In genomic region chr7:43952028-43952427, GRCh38 we compare ENCODE assay signal across 32 cellular contexts. TPM values are rescaled to one million over a fixed set of nuclear protein-coding genes. Genes with fewer than 3 reads are reported as not detected.
"Had no signal": no experiment of that assay in that cellular context is flagged by ENCODE, and none has a peak within 500 bp of the region (broad histone marks: within the 10 kb centered on the region; RNA-seq: fewer than 3 reads in every experiment).

No MANE protein-coding gene starts in this region.

- H3K36me3 ChIP-seq: breast epithelium had no signal

- H3K4me1 ChIP-seq: adrenal gland, breast epithelium had no signal

- DNase-seq: activated CD4-positive, alpha-beta memory T cell treated with anti-CD3 and anti-CD28 coated beads for 36 hours; activated CD4-positive, alpha-beta T cell treated with anti-CD3 and anti-CD28 coated beads, Interleukin-2, amount 10 ng/mL, durations not matched to agents 7 days and 5 days; activated CD4-positive, CD25-positive, alpha-beta regulatory T cell; activated CD8-positive, alpha-beta memory T cell treated with anti-CD3 and anti-CD28 coated beads, Interleukin-2, amount 50 U/mL, for 4 hours; activated naive CD4-positive, alpha-beta T cell treated with anti-CD3 and anti-CD28 coated beads, Interleukin-2, amount 50 U/mL, for 16 hours; activated naive CD8-positive, alpha-beta T cell treated with anti-CD3 and anti-CD28 coated beads, Interleukin-2, amount 10 ng/mL, durations not matched to agents 7 days and 5 days; activated T-cell treated with anti-CD3 and anti-CD28 coated beads, Interleukin-2, amount 50 U/mL, for 1 hour; adrenal gland; aorta; caudate nucleus; Kasumi-1; KBM-7; NCI-H1048; NCI-H146; NCI-H187 treated with DMSO at 0.1 percent for 48 hours; NCI-H2081 treated with DMSO at 0.1 percent for 48 hours; NCI-H2171 treated with DMSO at 0.1 percent for 48 hours; NCI-H226; NCI-H526; NCI-H774; NK-92 treated with Interleukin-12 subunit alpha and Interleukin-12 subunit beta, amount 100 ng/mL, for 24 hours; OCI-M1; RPMI8226; T-cell; T-helper 2 cell; T1000 had no signal

- H3K4me3 ChIP-seq: adrenal gland, breast epithelium, SK-N-MC had no signal

- H3K27ac Mint-ChIP-seq: activated CD4-positive, alpha-beta memory T cell treated with anti-CD3 and anti-CD28 coated beads for 36 hours; activated CD4-positive, alpha-beta T cell treated with anti-CD3 and anti-CD28 coated beads, Interleukin-2, amount 10 ng/mL, durations not matched to agents 7 days and 5 days; activated naive CD8-positive, alpha-beta T cell treated with anti-CD3 and anti-CD28 coated beads, Interleukin-2, amount 10 ng/mL, durations not matched to agents 7 days and 5 days had no signal

- H3K27me3 Mint-ChIP-seq: activated CD4-positive, alpha-beta memory T cell treated with anti-CD3 and anti-CD28 coated beads for 36 hours; activated CD4-positive, alpha-beta T cell treated with anti-CD3 and anti-CD28 coated beads, Interleukin-2, amount 10 ng/mL, durations not matched to agents 7 days and 5 days; activated naive CD8-positive, alpha-beta T cell treated with anti-CD3 and anti-CD28 coated beads, Interleukin-2, amount 10 ng/mL, durations not matched to agents 7 days and 5 days; T-cell had no signal

- H3K9me3 ChIP-seq: adrenal gland, breast epithelium had no signal

- H3K27me3 ChIP-seq: adrenal gland, breast epithelium had no signal

- H3K4me3 Mint-ChIP-seq: activated CD4-positive, alpha-beta memory T cell treated with anti-CD3 and anti-CD28 coated beads for 36 hours; activated CD4-positive, alpha-beta T cell treated with anti-CD3 and anti-CD28 coated beads, Interleukin-2, amount 10 ng/mL, durations not matched to agents 7 days and 5 days; activated naive CD8-positive, alpha-beta T cell treated with anti-CD3 and anti-CD28 coated beads, Interleukin-2, amount 10 ng/mL, durations not matched to agents 7 days and 5 days; T-cell had no signal

- H3K27ac ChIP-seq: adrenal gland, breast epithelium, SK-N-MC, VCaP had no signal

- H3K9me3 Mint-ChIP-seq: activated CD4-positive, alpha-beta memory T cell treated with anti-CD3 and anti-CD28 coated beads for 36 hours; activated CD4-positive, alpha-beta T cell treated with anti-CD3 and anti-CD28 coated beads, Interleukin-2, amount 10 ng/mL, durations not matched to agents 7 days and 5 days; activated naive CD8-positive, alpha-beta T cell treated with anti-CD3 and anti-CD28 coated beads, Interleukin-2, amount 10 ng/mL, durations not matched to agents 7 days and 5 days; T-cell had no signal

RNA-seq across cellular contexts. Expression of gene SPDYE1, which starts 45.7 kb away (rescaled TPM):
- total RNA-seq: activated CD4-positive, alpha-beta memory T cell treated with anti-CD3 and anti-CD28 coated beads for 36 hours; activated CD4-positive, alpha-beta T cell treated with anti-CD3 and anti-CD28 coated beads, Interleukin-2, amount 10 ng/mL, durations not matched to agents 7 days and 5 days; aorta; breast epithelium; M059J; NCI-H460; Right ventricle myocardium inferior; T-cell had no signal
- polyA plus RNA-seq: adrenal gland had no signal
